18 cellular contexts compared by ENCODE assay signal in genomic region chr10:99916776-99917175, GRCh38.
DNase-seq lines count a peak whose midpoint lies in the region; ATAC-seq and TF ChIP-seq lines count a peak whose summit lies in the region.
"Had no signal": no experiment of that assay in that cellular context is flagged by ENCODE, and none has a peak within 500 bp of the region (broad histone marks: within the 10 kb centered on the region; RNA-seq: fewer than 3 reads in every experiment).

No MANE protein-coding gene starts in this region.

- no peak for TF ChIP-seq EP300 in transverse colon (IDR thresholded peaks at IDR 0.05; ENCODE audit: low read depth)

- TF ChIP-seq POLR2A in transverse colon (IDR thresholded peaks at IDR 0.05), result no peak

- peak in 1 of 2 donors; percentile 53 for DNase-seq in left colon
- DNase-seq in neural crest cell (ENCODE audit: low read depth, low spot score), result no peak
- no peak for DNase-seq in transverse colon
- DNase-seq in activated CD8-positive, alpha-beta T cell treated with anti-CD3 and anti-CD28 coated beads, Interleukin-2, amount 10 ng/mL, durations not matched to agents 7 days and 5 days, result no peak
- no peak for DNase-seq in cortex of kidney (lab: John Stamatoyannopoulos, UW)
- DNase-seq: DMS79 treated with DMSO at 0.1 percent for 48 hours, MV-4-11, NCI-H187, NCI-H2107, NCI-H510A treated with DMSO at 0.1 percent for 48 hours, NCI-H774, RPMI8226 had no signal

- no peaks in the 10 kb centered on the region for H3K9me3 ChIP-seq in HUES6 (ENCODE audit: control insufficient read depth, insufficient read depth, low read depth, low read length)
- H3K9me3 ChIP-seq in transverse colon, result no peaks in the 10 kb centered on the region

- H3K4me1 ChIP-seq in HUES6 (ENCODE audit: control insufficient read depth, insufficient read depth, low read length), result peaks cover 31% of the 10 kb centered on the region
- H3K4me1 ChIP-seq in transverse colon, result peaks cover 0 to 92% (median 58%) of the 10 kb centered on the region in 4 donors

- TF ChIP-seq CTCF in neural crest cell (conservative IDR thresholded peaks at IDR 0.05) (no peak), transverse colon (IDR thresholded peaks at IDR 0.05) (no peak)

- no peaks in the 10 kb centered on the region for H3K9me3 Mint-ChIP-seq in neural crest cell
- no peaks in the 10 kb centered on the region for H3K9me3 Mint-ChIP-seq in activated CD8-positive, alpha-beta T cell treated with anti-CD3 and anti-CD28 coated beads, Interleukin-2, amount 10 ng/mL, durations not matched to agents 7 days and 5 days (ENCODE audit: insufficient read depth)
- H3K9me3 Mint-ChIP-seq: CD14-positive monocyte had no signal

- H3K27me3 ChIP-seq in HUES6 (ENCODE audit: control insufficient read depth, insufficient read depth, low read length), result no peaks in the 10 kb centered on the region
- no peaks in the 10 kb centered on the region for H3K27me3 ChIP-seq in transverse colon

- H3K4me3 Mint-ChIP-seq in neural crest cell, result peak overlapping the region; percentile 54
- no peak overlapping the region for H3K4me3 Mint-ChIP-seq in activated CD8-positive, alpha-beta T cell treated with anti-CD3 and anti-CD28 coated beads, Interleukin-2, amount 10 ng/mL, durations not matched to agents 7 days and 5 days
- H3K4me3 Mint-ChIP-seq: CD14-positive monocyte had no signal

- no peak overlapping the region for H3K4me3 ChIP-seq in HUES6 (ENCODE audit: low read depth, low read length)
- H3K4me3 ChIP-seq in transverse colon, result no peak overlapping the region

- CTCF ChIA-PET in activated CD8-positive, alpha-beta T cell treated with anti-CD3 and anti-CD28 coated beads, Interleukin-2, amount 10 ng/mL, durations not matched to agents 7 days and 5 days (lab: Charles Lee), result no interaction called here

- intact Hi-C loops in left colon (cut with DNase I, micrococcal nuclease) (no loop called here), transverse colon (cut with DNase I; ENCODE audit: low total_unique reads) (no loop called here)

- POLR2A ChIA-PET in activated CD8-positive, alpha-beta T cell treated with anti-CD3 and anti-CD28 coated beads, Interleukin-2, amount 10 ng/mL, durations not matched to agents 7 days and 5 days (lab: Charles Lee), result no interaction called here

- H3K27me3 Mint-ChIP-seq in neural crest cell (ENCODE audit: low read depth), result no peaks in the 10 kb centered on the region
- no peaks in the 10 kb centered on the region for H3K27me3 Mint-ChIP-seq in activated CD8-positive, alpha-beta T cell treated with anti-CD3 and anti-CD28 coated beads, Interleukin-2, amount 10 ng/mL, durations not matched to agents 7 days and 5 days (ENCODE audit: low read depth)

- H3K27ac ChIP-seq in HUES6 (ENCODE audit: low read depth, low read length) (0 out of 2 replicates have a peak overlapping the region, but pooled peaks have one; percentile 95), transverse colon (peak overlapping the region; percentile 31 to 88 (median 86))
- H3K27ac ChIP-seq: KMS-11 had no signal

- ATAC-seq in left colon (peak; percentile 29), GM21390 (IDR thresholded peaks at IDR 0.05; ENCODE audit: unreplicated experiment) (no peak), HG03457 (IDR thresholded peaks at IDR 0.05; ENCODE audit: unreplicated experiment) (no peak)
- no peak for ATAC-seq in activated CD8-positive, alpha-beta T cell treated with anti-CD3 and anti-CD28 coated beads, Interleukin-2, amount 10 ng/mL, durations not matched to agents 7 days and 5 days
- ATAC-seq: HCT116 had no signal

- H3K9ac ChIP-seq in HUES6 (ENCODE audit: low read length), result no peak overlapping the region
- H3K9ac ChIP-seq: KMS-11 had no signal

- H3K36me3 Mint-ChIP-seq in neural crest cell (ENCODE audit: low read depth), result no peaks in the 10 kb centered on the region
- no peaks in the 10 kb centered on the region for H3K36me3 Mint-ChIP-seq in activated CD8-positive, alpha-beta T cell treated with anti-CD3 and anti-CD28 coated beads, Interleukin-2, amount 10 ng/mL, durations not matched to agents 7 days and 5 days (ENCODE audit: low read depth)

- H3K4me1 Mint-ChIP-seq in neural crest cell, result peaks cover 56% of the 10 kb centered on the region
- H3K4me1 Mint-ChIP-seq in activated CD8-positive, alpha-beta T cell treated with anti-CD3 and anti-CD28 coated beads, Interleukin-2, amount 10 ng/mL, durations not matched to agents 7 days and 5 days (ENCODE audit: low read depth), result no peaks in the 10 kb centered on the region

- 63 to 79% methylated on average over 5 of the region's 5 CpGs for WGBS in transverse colon (ENCODE audit: low coverage in 1 of 2), 2 donors

- H3K27ac Mint-ChIP-seq in neural crest cell (ENCODE audit: unreplicated experiment), result no peak overlapping the region
- H3K27ac Mint-ChIP-seq in activated CD8-positive, alpha-beta T cell treated with anti-CD3 and anti-CD28 coated beads, Interleukin-2, amount 10 ng/mL, durations not matched to agents 7 days and 5 days, result no peak overlapping the region

- in situ Hi-C loops in transverse colon (cut with MboI; ENCODE audit: low pct_ligation_motif_present in 1 of 4, low pct_unique_long_range_greater_than_20kb in 1 of 4, low sequenced_read_pairs in 3 of 4), result no loop called here

- H3K36me3 ChIP-seq in HUES6 (ENCODE audit: control insufficient read depth, insufficient read depth, low read length) (no peaks in the 10 kb centered on the region), transverse colon (no peaks in the 10 kb centered on the region)
